In the genomic region with DNA sequence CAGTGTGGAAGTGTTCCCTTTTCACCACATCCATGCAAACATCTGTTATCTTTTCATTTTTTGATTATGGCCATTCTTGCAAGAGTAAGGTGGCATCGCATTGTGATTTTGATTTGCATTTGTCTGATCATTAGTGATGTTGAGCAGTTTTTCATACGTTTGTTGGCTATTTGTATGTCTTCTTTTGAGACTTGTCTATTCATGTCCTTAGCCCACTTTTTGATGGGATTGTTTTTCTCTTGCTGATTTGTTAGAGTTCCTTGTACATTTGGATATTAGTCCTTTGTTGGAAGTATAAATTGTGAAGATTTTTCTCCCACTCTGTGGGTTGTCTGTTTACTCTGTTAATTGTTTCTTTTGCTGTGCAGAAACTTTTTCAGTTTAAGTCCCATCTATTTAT, we compare ENCODE assay signal across 21 cellular contexts.
A peak's percentile ranks its signal among the peaks of the same experiment; 100 is the strongest.
DNase-seq lines count a peak whose midpoint lies in the region; ATAC-seq, FAIRE-seq and TF ChIP-seq lines count a peak whose summit lies in the region.
"Had no signal": no experiment of that assay in that cellular context is flagged by ENCODE, and none has a peak within 500 bp of the region (broad histone marks: within the 10 kb centered on the region; RNA-seq: fewer than 3 reads in every experiment).

No MANE protein-coding gene starts in this region.

- no peaks in the 10 kb centered on the region for H3K4me1 ChIP-seq in mammary epithelial cell (ENCODE audit: insufficient read depth, low read length)
- no peaks in the 10 kb centered on the region for H3K4me1 ChIP-seq in breast epithelium
- H3K4me1 ChIP-seq: BE2C had no signal

- no peaks in the 10 kb centered on the region for H3K27me3 ChIP-seq in mammary epithelial cell (ENCODE audit: insufficient read depth, low read length)
- H3K27me3 ChIP-seq in breast epithelium = no peaks in the 10 kb centered on the region
- H3K27me3 ChIP-seq: BE2C, BLaER1 had no signal

- no peaks in the 10 kb centered on the region for H4K20me1 ChIP-seq in mammary epithelial cell (ENCODE audit: insufficient read depth, low read length)
- H4K20me1 ChIP-seq: BLaER1 had no signal

- BruUV-seq in mammary epithelial cell (replicated peaks; lab: Mats Ljungman, UMichigan) = no TSS peak

- H3K79me2 ChIP-seq in mammary epithelial cell (ENCODE audit: insufficient read depth, low read length) = no peaks in the 10 kb centered on the region

- H3K9me3 ChIP-seq in mammary epithelial cell (replicated peaks; ENCODE audit: insufficient read depth, low read length) (no peaks in the 10 kb centered on the region), breast epithelium (no peaks in the 10 kb centered on the region)
- H3K9me3 ChIP-seq: BE2C, BLaER1 had no signal

- intact Hi-C loops in mammary epithelial cell (cut with micrococcal nuclease) = no loop called here
- intact Hi-C loops in breast epithelium (cut with DNase I; ENCODE audit: low total_unique reads) = no loop called here
- intact Hi-C loops in left cardiac atrium (cut with DNase I) = no loop called here

- H2AFZ ChIP-seq in mammary epithelial cell (ENCODE audit: low read depth, low read length) = peak overlapping the region; percentile 13

- TF ChIP-seq POLR2A in breast epithelium (IDR thresholded peaks at IDR 0.05) (no peak), H54 (IDR thresholded peaks at IDR 0.05; ENCODE audit: low read depth, low read length) (no peak)

- DNase-seq in mammary epithelial cell = no peak
- no peak for DNase-seq in breast epithelium (ENCODE audit: low spot score in 2 of 2)
- no peak for DNase-seq in H54 (ENCODE audit: insufficient read length, low spot score)
- DNase-seq in left cardiac atrium = no peak
- no peak for DNase-seq in NCI-H2081 (lab: John Stamatoyannopoulos, UW)
- DNase-seq: ACHN; BE2C; C1 segment of cervical spinal cord; Calu3; CD4-positive, alpha-beta memory T cell; CD4-positive, CD25-positive, alpha-beta regulatory T cell; CD8-positive, alpha-beta memory T cell; COR-L47; DMS79 treated with DMSO at 0.1 percent for 48 hours; GF-D8 had no signal

- dilution Hi-C loops in mammary epithelial cell (cut with HindIII; ENCODE audit: low sequenced_read_pairs) = no loop called here

- H3K27ac ChIP-seq in mammary epithelial cell (ENCODE audit: insufficient read depth, low read depth, low read length) = no peak overlapping the region
- H3K27ac ChIP-seq in breast epithelium = no peak overlapping the region
- H3K27ac ChIP-seq: 22Rv1, BLaER1 had no signal

- H3K4me3 ChIP-seq in mammary epithelial cell (replicated peaks in 1 of 3; ENCODE audit: insufficient read depth in 1 of 3, low read depth in 2 of 3, low read length in 3 of 3) = no peak overlapping the region
- no peak overlapping the region for H3K4me3 ChIP-seq in breast epithelium
- H3K4me3 ChIP-seq: BLaER1 had no signal

- CTCF ChIA-PET in mammary epithelial cell (lab: Charles Lee; ENCODE audit: low non-redundant PET) = no interaction called here

- H3K36me3 ChIP-seq in mammary epithelial cell (ENCODE audit: insufficient read depth, low read length) (no peaks in the 10 kb centered on the region), breast epithelium (no peaks in the 10 kb centered on the region)
- H3K36me3 ChIP-seq: BE2C, BLaER1 had no signal

- H3K9ac ChIP-seq in mammary epithelial cell (ENCODE audit: insufficient read depth, low read length) = no peak overlapping the region
- H3K9ac ChIP-seq: BLaER1 had no signal

- no peak overlapping the region for H3K4me2 ChIP-seq in mammary epithelial cell (ENCODE audit: insufficient read depth, low read depth, low read length)
- H3K4me2 ChIP-seq: BLaER1 had no signal

- no peak for ATAC-seq in left cardiac atrium

- 100% methylated on average over 2 of the region's 2 CpGs for WGBS in mammary epithelial cell (ENCODE audit: low coverage, missing lambda C conversion rate)

- TF ChIP-seq CTCF in mammary epithelial cell (conservative IDR thresholded peaks at IDR 0.05 in 1 of 2, IDR thresholded peaks at IDR 0.05 in 1 of 2; ENCODE audit: extremely low read depth in 1 of 2, insufficient read depth in 1 of 2, low read depth in 1 of 2, low read length in 2 of 2) (no peak), breast epithelium (IDR thresholded peaks at IDR 0.05) (no peak)

- in situ Hi-C loops in mammary epithelial cell (cut with MboI; ENCODE audit: low sequenced_read_pairs in 2 of 2) = no loop called here

- peak; percentile 15 for FAIRE-seq in H54 (lab: Jason Lieb, UNC)
- FAIRE-seq: D721Med, G401.6, GM12891, GM19239 had no signal
